Comparison of ENCODE assay signal across 7 cellular contexts in the genomic region with DNA sequence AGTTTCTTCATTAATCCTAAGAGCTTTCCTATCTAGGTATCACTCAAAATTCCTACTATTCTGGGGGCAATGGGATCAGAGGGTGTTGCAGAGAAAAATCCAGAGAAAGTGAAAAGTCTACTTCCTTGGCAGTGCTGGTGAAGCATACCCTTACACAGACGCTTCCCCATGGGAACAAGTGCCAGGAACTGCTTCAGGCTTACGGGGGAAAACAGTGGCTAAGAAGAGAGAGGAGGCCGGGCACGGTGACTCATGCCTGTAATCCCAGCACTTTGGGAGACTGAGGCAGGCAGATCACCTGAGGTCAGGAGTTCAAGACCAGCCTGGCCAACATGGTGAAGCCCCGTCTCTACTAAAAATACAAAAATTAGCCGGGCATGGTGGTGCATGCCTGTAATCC. TPM values are rescaled to one million over a fixed set of nuclear protein-coding genes. Genes with fewer than 3 reads are reported as not detected.
DNase-seq lines count a peak whose midpoint lies in the region; ATAC-seq and TF ChIP-seq lines count a peak whose summit lies in the region.
"Not testable (repeated sequence)": the region's sequence is repeated elsewhere in the genome, so short reads cannot be mapped to it uniquely, and the experiment has no call there.

No MANE protein-coding gene starts in this region.

- ATAC-seq in activated naive CD4-positive, alpha-beta T cell treated with anti-CD3 and anti-CD28 coated beads, Interleukin-2, amount 50 U/mL, for 72 hours; heart right ventricle; naive thymus-derived CD4-positive, alpha-beta T cell; stimulated activated effector memory CD8-positive, alpha-beta T cell treated with anti-CD3 and anti-CD28 coated beads, Interleukin-12 subunit alpha, Interleukin-12 subunit beta, amount 100 ng/mL, for 72 hours: not testable (repeated sequence)

- H3K9me3 ChIP-seq in heart right ventricle; naive thymus-derived CD4-positive, alpha-beta T cell (ENCODE audit: control insufficient read depth in 2 of 3, low read length in 3 of 3): not testable (repeated sequence)

- not testable (repeated sequence) for TF ChIP-seq CTCF in HFF-Myc (IDR thresholded peaks at IDR 0.05; ENCODE audit: low read depth, low read length, missing control alignments); heart right ventricle (IDR thresholded peaks at IDR 0.05)

- intact Hi-C loops in heart right ventricle (cut with DNase I), result loop anchor here in 7 of 10 donors (2.0 to 10.0 kb wide), 8 partner anchors 35 to 138 kb away; partner anchors contain the start of gene TMEM254 (in 1 of the 7)
- intact Hi-C loops in naive thymus-derived CD4-positive, alpha-beta T cell (cut with micrococcal nuclease), result loop anchor here (5.0 to 10.0 kb wide), 9 partner anchors 35 to 960 kb away; partner anchors contain the start of genes PPIF (in 2 of the 2), NUTM2E (in 1 of the 2), TSPAN14 (in 1 of the 2) and ZCCHC24 (in 1 of the 2)

- CTCF ChIA-PET in naive thymus-derived CD4-positive, alpha-beta T cell (lab: Charles Lee), result interaction anchor here (0.8 to 4.2 kb wide), 3 partner anchors 15 to 58 kb away, joined by 3 to 39 read pairs (median 24); no protein-coding TSS in a partner anchor

- not testable (repeated sequence) for H3K27me3 Mint-ChIP-seq in T-helper 2 cell treated with Interferon-gamma antibody and Interleukin-4, amounts not matched to agents 5 μg/mL and 100 μg/mL, for 36 hours (ENCODE audit: low read depth); naive thymus-derived CD4-positive, alpha-beta T cell

- peak overlapping the region; percentile 87 for H3K27ac Mint-ChIP-seq in T-helper 2 cell treated with Interferon-gamma antibody and Interleukin-4, amounts not matched to agents 5 μg/mL and 100 μg/mL, for 36 hours
- peak overlapping the region; percentile 95 for H3K27ac Mint-ChIP-seq in activated naive CD4-positive, alpha-beta T cell treated with anti-CD3 and anti-CD28 coated beads, Interleukin-2, amount 50 U/mL, for 72 hours
- H3K27ac Mint-ChIP-seq in naive thymus-derived CD4-positive, alpha-beta T cell, result peak overlapping the region in 8 of 9 donors; percentile 51 to 97 (median 84)
- H3K27ac Mint-ChIP-seq in stimulated activated effector memory CD8-positive, alpha-beta T cell treated with anti-CD3 and anti-CD28 coated beads, Interleukin-12 subunit alpha, Interleukin-12 subunit beta, amount 100 ng/mL, for 72 hours, result peak overlapping the region; percentile 86

- peak overlapping the region; percentile 86 for H3K4me3 Mint-ChIP-seq in T-helper 2 cell treated with Interferon-gamma antibody and Interleukin-4, amounts not matched to agents 5 μg/mL and 100 μg/mL, for 36 hours
- peak overlapping the region; percentile 60 to 90 (median 86) for H3K4me3 Mint-ChIP-seq in naive thymus-derived CD4-positive, alpha-beta T cell
- H3K4me3 Mint-ChIP-seq in stimulated activated effector memory CD8-positive, alpha-beta T cell treated with anti-CD3 and anti-CD28 coated beads, Interleukin-12 subunit alpha, Interleukin-12 subunit beta, amount 100 ng/mL, for 72 hours, result peak overlapping the region; percentile 75

- not testable (repeated sequence) for DNase-seq in HFF-Myc (ENCODE audit: extremely low read depth, low read depth); T-helper 2 cell treated with Interferon-gamma antibody and Interleukin-4, amounts not matched to agents 5 μg/mL and 100 μg/mL, for 36 hours (ENCODE audit: low spot score); activated naive CD4-positive, alpha-beta T cell treated with anti-CD3 and anti-CD28 coated beads, Interleukin-2, amount 50 U/mL, for 72 hours (ENCODE audit: low spot score in 2 of 2); heart right ventricle; naive thymus-derived CD4-positive, alpha-beta T cell; stimulated activated effector memory CD8-positive, alpha-beta T cell treated with anti-CD3 and anti-CD28 coated beads, Interleukin-12 subunit alpha, Interleukin-12 subunit beta, amount 100 ng/mL, for 72 hours (ENCODE audit: low spot score in 2 of 2)

- not testable (repeated sequence) for H3K36me3 ChIP-seq in heart right ventricle
- H3K36me3 ChIP-seq in naive thymus-derived CD4-positive, alpha-beta T cell (ENCODE audit: control insufficient read depth in 2 of 3, insufficient read depth in 3 of 3, low read length in 3 of 3), result peaks cover 0 to 11% (median 4%) of the 10 kb centered on the region in 3 experiments

- H3K4me3 ChIP-seq in HFF-Myc (replicated peaks; ENCODE audit: low read depth, low read length) (peak overlapping the region; percentile 85; the same call in 1 of the 2 replicates), heart right ventricle (peak overlapping the region in 4 of 10 donors; percentile 10 to 96 (median 76))
- H3K4me3 ChIP-seq in naive thymus-derived CD4-positive, alpha-beta T cell (ENCODE audit: low read length), result peak overlapping the region; percentile 9

- peaks cover 23 to 90% (median 84%) of the 10 kb centered on the region in 9 donors for H3K4me1 ChIP-seq in heart right ventricle
- H3K4me1 ChIP-seq in naive thymus-derived CD4-positive, alpha-beta T cell (ENCODE audit: control insufficient read depth in 2 of 2, insufficient read depth in 2 of 2, low read length in 2 of 2), result peaks cover 36 to 63% of the 10 kb centered on the region in 2 donors

- peak overlapping the region; percentile 25 for H3K27ac ChIP-seq in cingulate gyrus (ENCODE audit: low read depth, low read length)
- H3K27ac ChIP-seq in heart right ventricle, result peak overlapping the region; percentile 97 to 100 (median 99)
- H3K27ac ChIP-seq in naive thymus-derived CD4-positive, alpha-beta T cell (ENCODE audit: low read depth, low read length), result peak overlapping the region; percentile 43

- POLR2A ChIA-PET in naive thymus-derived CD4-positive, alpha-beta T cell (lab: Charles Lee), result interaction anchor here (0.7 to 11.2 kb wide), 4 partner anchors 16 to 915 kb away, joined by 3 to 223 read pairs (median 3); no protein-coding TSS in a partner anchor

- H3K9me3 Mint-ChIP-seq in T-helper 2 cell treated with Interferon-gamma antibody and Interleukin-4, amounts not matched to agents 5 μg/mL and 100 μg/mL, for 36 hours; activated naive CD4-positive, alpha-beta T cell treated with anti-CD3 and anti-CD28 coated beads, Interleukin-2, amount 50 U/mL, for 72 hours; naive thymus-derived CD4-positive, alpha-beta T cell; stimulated activated effector memory CD8-positive, alpha-beta T cell treated with anti-CD3 and anti-CD28 coated beads, Interleukin-12 subunit alpha, Interleukin-12 subunit beta, amount 100 ng/mL, for 72 hours: not testable (repeated sequence)

- WGBS in heart right ventricle, 2 donors, result 40 to 51% methylated on average over 6 of the region's 6 CpGs

- H3K36me3 Mint-ChIP-seq in T-helper 2 cell treated with Interferon-gamma antibody and Interleukin-4, amounts not matched to agents 5 μg/mL and 100 μg/mL, for 36 hours (ENCODE audit: low read depth), result peaks cover 23% of the 10 kb centered on the region
- peaks cover 32% of the 10 kb centered on the region in 2 donors for H3K36me3 Mint-ChIP-seq in activated naive CD4-positive, alpha-beta T cell treated with anti-CD3 and anti-CD28 coated beads, Interleukin-2, amount 50 U/mL, for 72 hours
- peaks cover 5 to 15% (median 7%) of the 10 kb centered on the region in 5 donors for H3K36me3 Mint-ChIP-seq in naive thymus-derived CD4-positive, alpha-beta T cell
- peaks cover 43% of the 10 kb centered on the region for H3K36me3 Mint-ChIP-seq in stimulated activated effector memory CD8-positive, alpha-beta T cell treated with anti-CD3 and anti-CD28 coated beads, Interleukin-12 subunit alpha, Interleukin-12 subunit beta, amount 100 ng/mL, for 72 hours

- peaks cover 52% of the 10 kb centered on the region for H3K4me1 Mint-ChIP-seq in T-helper 2 cell treated with Interferon-gamma antibody and Interleukin-4, amounts not matched to agents 5 μg/mL and 100 μg/mL, for 36 hours (ENCODE audit: low read depth)
- peaks cover 55 to 83% (median 71%) of the 10 kb centered on the region in 7 donors for H3K4me1 Mint-ChIP-seq in naive thymus-derived CD4-positive, alpha-beta T cell
- peaks cover 60% of the 10 kb centered on the region for H3K4me1 Mint-ChIP-seq in stimulated activated effector memory CD8-positive, alpha-beta T cell treated with anti-CD3 and anti-CD28 coated beads, Interleukin-12 subunit alpha, Interleukin-12 subunit beta, amount 100 ng/mL, for 72 hours

- not testable (repeated sequence) for H3K27me3 ChIP-seq in heart right ventricle; naive thymus-derived CD4-positive, alpha-beta T cell (ENCODE audit: control insufficient read depth in 2 of 2, insufficient read depth in 2 of 2, low read length in 2 of 2)

RNA-seq across cellular contexts. Expression of gene ANXA11, which starts 2.8 kb away (rescaled TPM):
- total RNA-seq in activated naive CD4-positive, alpha-beta T cell treated with anti-CD3 and anti-CD28 coated beads, Interleukin-2, amount 50 U/mL, for 72 hours, result 100 to 1,000 TPM; 218 to 304 TPM
- 100 to 1,000 TPM; 338 to 558 (median 422) TPM for total RNA-seq in heart right ventricle
- 1,000 to 10,000 TPM in 1 of 2 donors, 100 to 1,000 TPM in 1; 160 to 1,089 TPM for polyA plus RNA-seq in heart right ventricle
- total RNA-seq in naive thymus-derived CD4-positive, alpha-beta T cell, result 100 to 1,000 TPM; 189 to 247 (median 231) TPM
- 100 to 1,000 TPM; 212 to 278 TPM for polyA plus RNA-seq in naive thymus-derived CD4-positive, alpha-beta T cell

Comparison
In these comparisons a context has a peak if more than half of its experiments do, and no peak if none do; other contexts are left out.
1. H3K27ac ChIP-seq: peak in every context shown above with its lines; median percentile 99 in heart right ventricle; 43 in naive thymus-derived CD4-positive, alpha-beta T cell; 25 in cingulate gyrus.